Comparison of ENCODE assay signal across 9 cellular contexts in the genomic region with DNA sequence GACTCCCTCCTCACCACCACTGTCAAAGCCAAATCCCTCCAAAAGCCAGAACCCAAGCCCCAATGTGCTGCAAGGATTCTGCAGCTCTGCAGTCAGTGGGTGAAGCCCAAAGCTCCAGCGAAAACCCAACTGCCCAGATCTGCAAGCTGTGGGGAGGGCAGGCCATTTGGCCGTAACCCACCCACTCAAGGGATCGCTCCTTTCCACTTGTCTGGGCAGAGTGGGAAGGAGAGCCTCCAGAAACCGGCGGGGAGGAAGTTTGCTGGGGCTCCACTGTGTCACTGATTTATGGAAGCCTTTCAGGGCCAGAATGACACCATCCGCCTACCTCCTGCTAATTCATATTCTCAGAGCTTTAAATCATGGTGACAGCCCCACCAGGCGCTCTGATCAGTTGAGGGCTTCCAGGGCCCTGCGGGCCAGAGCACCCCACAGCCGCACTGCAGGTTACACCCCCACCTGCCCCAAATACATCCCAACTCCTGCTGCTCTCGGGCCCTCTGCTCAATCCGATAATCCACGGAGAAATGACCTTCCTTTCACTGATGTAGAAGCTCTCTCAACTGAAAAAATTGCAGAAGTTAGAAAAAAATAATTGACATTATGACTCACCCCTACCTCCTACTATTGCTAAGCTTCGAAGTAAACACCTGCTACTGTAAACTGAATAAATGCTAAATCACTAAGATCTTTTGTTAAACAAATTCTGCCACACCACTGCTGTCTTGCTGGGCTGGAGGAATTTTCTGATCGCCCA. TPM values are rescaled to one million over a fixed set of nuclear protein-coding genes. Genes with fewer than 3 reads are reported as not detected.
DNase-seq lines count a peak whose midpoint lies in the region; ATAC-seq and TF ChIP-seq lines count a peak whose summit lies in the region.
"Had no signal": no experiment of that assay in that cellular context is flagged by ENCODE, and none has a peak within 500 bp of the region (broad histone marks: within the 10 kb centered on the region; RNA-seq: fewer than 3 reads in every experiment).

No MANE protein-coding gene starts in this region.

- no peak for TF ChIP-seq EP300 in stomach (IDR thresholded peaks at IDR 0.05)

- intact Hi-C loops in stomach (cut with DNase I; ENCODE audit: low total_unique reads): no loop called here

- H3K4me3 Mint-ChIP-seq in activated CD8-positive, alpha-beta memory T cell treated with anti-CD3 and anti-CD28 coated beads, Interleukin-2, amount 10 ng/mL, durations not matched to agents 7 days and 5 days: no peak overlapping the region

- no peak for TF ChIP-seq POLR2A in stomach (IDR thresholded peaks at IDR 0.05)

- TF ChIP-seq CTCF in GM20000 (IDR thresholded peaks at IDR 0.05; ENCODE audit: extremely low read depth, missing control alignments) (no peak), stomach (IDR thresholded peaks at IDR 0.05) (no peak)

- no peaks in the 10 kb centered on the region for H3K36me3 ChIP-seq in stomach
- no peaks in the 10 kb centered on the region for H3K36me3 ChIP-seq in Karpas-422 (ENCODE audit: insufficient read depth, low read length)

- no peak overlapping the region for H3K9ac ChIP-seq in Karpas-422 (ENCODE audit: low read length)

- CTCF ChIA-PET in activated CD8-positive, alpha-beta memory T cell treated with anti-CD3 and anti-CD28 coated beads, Interleukin-2, amount 10 ng/mL, durations not matched to agents 7 days and 5 days (lab: Charles Lee): interaction anchor here (0.9 to 5.3 kb wide), 5 partner anchors 25 to 566 kb away, joined by 3 to 31 read pairs (median 5); no protein-coding TSS in a partner anchor

- H3K9me3 ChIP-seq in stomach (no peaks in the 10 kb centered on the region), Karpas-422 (ENCODE audit: low read length) (no peaks in the 10 kb centered on the region)

- peak; percentile 29 for DNase-seq in GM20000 (ENCODE audit: low spot score)
- DNase-seq in KBM-7: peak; percentile 62
- DNase-seq in epithelial cell of prostate (ENCODE audit: low read depth, low spot score): no peak
- DNase-seq in stomach: no peak
- DNase-seq in activated CD8-positive, alpha-beta memory T cell treated with anti-CD3 and anti-CD28 coated beads, Interleukin-2, amount 10 ng/mL, durations not matched to agents 7 days and 5 days: no peak
- no peak for DNase-seq in Karpas-422

- H3K27me3 Mint-ChIP-seq in activated CD8-positive, alpha-beta memory T cell treated with anti-CD3 and anti-CD28 coated beads, Interleukin-2, amount 10 ng/mL, durations not matched to agents 7 days and 5 days: peaks cover 31% of the 10 kb centered on the region

- no peaks in the 10 kb centered on the region for H4K20me1 ChIP-seq in Karpas-422 (ENCODE audit: insufficient read depth, low read depth, low read length)

- no peaks in the 10 kb centered on the region for H3K9me2 ChIP-seq in Karpas-422 (replicated peaks; ENCODE audit: insufficient read depth, low read length)

- ATAC-seq in HG02970 (IDR thresholded peaks at IDR 0.05; ENCODE audit: low FRiP score, unreplicated experiment): no peak
- no peak for ATAC-seq in activated CD8-positive, alpha-beta memory T cell treated with anti-CD3 and anti-CD28 coated beads, Interleukin-2, amount 10 ng/mL, durations not matched to agents 7 days and 5 days
- ATAC-seq in GM21515 (IDR thresholded peaks at IDR 0.05; ENCODE audit: unreplicated experiment): no peak

- in situ Hi-C loops in KBM-7 (cut with MboI; ENCODE audit: low pct_unique_long_range_greater_than_20kb, low sequenced_read_pairs): no loop called here

- H3K36me3 Mint-ChIP-seq in activated CD8-positive, alpha-beta memory T cell treated with anti-CD3 and anti-CD28 coated beads, Interleukin-2, amount 10 ng/mL, durations not matched to agents 7 days and 5 days: no peaks in the 10 kb centered on the region

- peaks cover 4% of the 10 kb centered on the region for H3K4me1 Mint-ChIP-seq in activated CD8-positive, alpha-beta memory T cell treated with anti-CD3 and anti-CD28 coated beads, Interleukin-2, amount 10 ng/mL, durations not matched to agents 7 days and 5 days

- H3K27me3 ChIP-seq in stomach: peaks cover 0 to 10% (median 0%) of the 10 kb centered on the region in 3 donors
- no peaks in the 10 kb centered on the region for H3K27me3 ChIP-seq in Karpas-422 (ENCODE audit: low read length)

- no peak overlapping the region for H3K27ac Mint-ChIP-seq in activated CD8-positive, alpha-beta memory T cell treated with anti-CD3 and anti-CD28 coated beads, Interleukin-2, amount 10 ng/mL, durations not matched to agents 7 days and 5 days
- H3K27ac Mint-ChIP-seq: IgD-negative memory B cell had no signal

- no peaks in the 10 kb centered on the region for H3K9me3 Mint-ChIP-seq in activated CD8-positive, alpha-beta memory T cell treated with anti-CD3 and anti-CD28 coated beads, Interleukin-2, amount 10 ng/mL, durations not matched to agents 7 days and 5 days (ENCODE audit: low read depth)
- H3K9me3 Mint-ChIP-seq: IgD-negative memory B cell had no signal

- no peaks in the 10 kb centered on the region for H3K79me2 ChIP-seq in Karpas-422 (ENCODE audit: low read length)

- H2AFZ ChIP-seq in Karpas-422 (ENCODE audit: low read length): no peak overlapping the region

- H3K27ac ChIP-seq in epithelial cell of prostate (peak overlapping the region; percentile 57), stomach (peak overlapping the region; percentile 79 to 87 (median 85)), Karpas-422 (ENCODE audit: low read length) (no peak overlapping the region)

- peaks cover 28 to 52% (median 42%) of the 10 kb centered on the region in 4 donors for H3K4me1 ChIP-seq in stomach
- no peaks in the 10 kb centered on the region for H3K4me1 ChIP-seq in Karpas-422 (ENCODE audit: low read length)

- H3K4me3 ChIP-seq in stomach: no peak overlapping the region
- H3K4me3 ChIP-seq in Karpas-422 (ENCODE audit: low read length): no peak overlapping the region

- 66 to 81% (median 73%) methylated on average over 14 of the region's 14 CpGs for WGBS in stomach, 5 donors

- no peak overlapping the region for H3K4me2 ChIP-seq in Karpas-422 (ENCODE audit: low read depth, low read length, poor library complexity, severe bottlenecking)

RNA-seq across cellular contexts. Expression of gene RAB4A, which starts 40.6 kb away (rescaled TPM):
- 100 to 1,000 TPM in 1 of 5 donors, 10 to 100 TPM in 4; 24.1 to 277 (median 41.4) TPM for total RNA-seq in stomach
- 10 to 100 TPM; 43.8 to 90.6 (median 58.9) TPM for polyA plus RNA-seq in stomach
- total RNA-seq in activated CD8-positive, alpha-beta memory T cell treated with anti-CD3 and anti-CD28 coated beads, Interleukin-2, amount 10 ng/mL, durations not matched to agents 7 days and 5 days: 10 to 100 TPM; 26.5 to 27.2 TPM
- total RNA-seq in Karpas-422 (2014; rRNA removed; shearing (Covaris generic); ENCODE audit: low replicate concordance): not detected in 2 replicates

Comparison
In these comparisons a context has a peak if more than half of its experiments do, and no peak if none do; other contexts are left out.
1. DNase-seq: peak in GM20000 (single experiment) and KBM-7 (single experiment); none in epithelial cell of prostate (single experiment), stomach (single experiment), activated CD8-positive, alpha-beta memory T cell treated with anti-CD3 and anti-CD28 coated beads, Interleukin-2, amount 10 ng/mL, durations not matched to agents 7 days and 5 days (single experiment) and Karpas-422 (single experiment).
2. RNA of gene RAB4A, which starts 40.6 kb away (total RNA-seq): 24.1 to 277 TPM in stomach and 26.5 to 27.2 TPM in activated CD8-positive, alpha-beta memory T cell treated with anti-CD3 and anti-CD28 coated beads, Interleukin-2, amount 10 ng/mL, durations not matched to agents 7 days and 5 days; not detected in Karpas-422; every median in the first group is over 10 times any median in the second.